In genomic region chr9:126722252-126722921, GRCh38 we compare ENCODE assay signal across 8 cellular contexts.
DNase-seq lines count a peak whose midpoint lies in the region; ATAC-seq and TF ChIP-seq lines count a peak whose summit lies in the region.

No MANE protein-coding gene starts in this region.

- no peaks in the 10 kb centered on the region for H3K36me3 ChIP-seq in adrenal gland (replicated peaks in 1 of 2)
- H3K36me3 ChIP-seq in iPS DF 6.9 (ENCODE audit: control insufficient read depth, insufficient read depth, low read length) = no peaks in the 10 kb centered on the region
- no peaks in the 10 kb centered on the region for H3K36me3 ChIP-seq in skeletal muscle tissue (ENCODE audit: control insufficient read depth in 3 of 3, insufficient read depth in 3 of 3, low read length in 3 of 3)

- no peak for TF ChIP-seq POLR2A in adrenal gland (IDR thresholded peaks at IDR 0.05)

- H3K27ac ChIP-seq in adrenal gland = peak overlapping the region in 3 of 5 donors; percentile 28 to 86 (median 80)
- H3K27ac ChIP-seq in iPS DF 6.9 (ENCODE audit: low read length) = no peak overlapping the region
- H3K27ac ChIP-seq in skeletal muscle tissue (ENCODE audit: low read depth, low read length) = peak overlapping the region; percentile 7

- intact Hi-C loops in adrenal gland (cut with DNase I) = no loop called here

- H3K9me3 Mint-ChIP-seq in T-cell = no peaks in the 10 kb centered on the region

- CTCF ChIA-PET in T-cell (lab: Charles Lee) = no interaction called here

- H3K4me1 Mint-ChIP-seq in T-cell = peaks cover 40 to 53% (median 45%) of the 10 kb centered on the region in 3 donors

- H3K27me3 Mint-ChIP-seq in T-cell = no peaks in the 10 kb centered on the region

- ATAC-seq in GM21526 (IDR thresholded peaks at IDR 0.05; ENCODE audit: low FRiP score, unreplicated experiment) (peak; percentile 76), T-cell (replicated peaks in 1 of 4) (peak; percentile 69 to 82 (median 70))

- TF ChIP-seq RAD21 in Ishikawa (IDR thresholded peaks at IDR 0.05; ENCODE audit: low read depth) = no peak

- H3K27me3 ChIP-seq in adrenal gland = no peaks in the 10 kb centered on the region
- no peaks in the 10 kb centered on the region; the same call in 1 of the 2 replicates for H3K27me3 ChIP-seq in iPS DF 6.9 (ENCODE audit: control insufficient read depth, insufficient read depth, low read length)
- H3K27me3 ChIP-seq in skeletal muscle tissue (ENCODE audit: control insufficient read depth in 3 of 3, insufficient read depth in 3 of 3, low read length in 3 of 3) = peaks cover 28 to 39% (median 32%) of the 10 kb centered on the region in 3 donors

- H3K27ac Mint-ChIP-seq in T-cell = peak overlapping the region; percentile 97

- H3K4me3 ChIP-seq in adrenal gland (peak overlapping the region in 3 of 4 donors; percentile 66 to 80 (median 66)), iPS DF 6.9 (ENCODE audit: low read length) (peak overlapping the region; percentile 52; the same call in 1 of the 2 replicates), skeletal muscle tissue (ENCODE audit: low read length in 3 of 3) (peak overlapping the region in 2 of 3 donors; percentile 35 to 40)

- H3K4me1 ChIP-seq in adrenal gland (replicated peaks in 1 of 2) = peaks cover 0 to 30% of the 10 kb centered on the region in 2 donors
- H3K4me1 ChIP-seq in iPS DF 6.9 (ENCODE audit: control insufficient read depth, insufficient read depth, low read length) = peaks cover 6% of the 10 kb centered on the region; the same call in 1 of the 2 replicates
- H3K4me1 ChIP-seq in skeletal muscle tissue (ENCODE audit: control insufficient read depth in 3 of 3, insufficient read depth in 3 of 3, low read length in 3 of 3) = peaks cover 0 to 3% (median 2%) of the 10 kb centered on the region in 3 donors

- DNase-seq in DMS114 treated with DMSO at 0.1 percent for 48 hours (lab: John Stamatoyannopoulos, UW; ENCODE audit: unreplicated experiment) (peak; percentile 51), T-cell (peak; percentile 57 to 92 (median 76)), adrenal gland (peak; percentile 44 to 92 (median 85)), iPS DF 6.9 (ENCODE audit: low read depth, low spot score) (no peak), C1 segment of cervical spinal cord (lab: John Stamatoyannopoulos, UW) (no peak)

- POLR2A ChIA-PET in T-cell (lab: Charles Lee) = no interaction called here

- H3K9me3 ChIP-seq in adrenal gland (replicated peaks in 1 of 3) (no peaks in the 10 kb centered on the region), iPS DF 6.9 (ENCODE audit: control insufficient read depth, insufficient read depth, low read length) (no peaks in the 10 kb centered on the region), skeletal muscle tissue (ENCODE audit: control insufficient read depth in 3 of 3, low read length in 3 of 3) (no peaks in the 10 kb centered on the region)

- H3K9ac ChIP-seq in skeletal muscle tissue (ENCODE audit: low read depth in 1 of 3, low read length in 3 of 3) = no peak overlapping the region

- H3K36me3 Mint-ChIP-seq in T-cell = no peaks in the 10 kb centered on the region

- no peak for TF ChIP-seq CTCF in adrenal gland (IDR thresholded peaks at IDR 0.05)

- no peak for TF ChIP-seq EP300 in Ishikawa (IDR thresholded peaks at IDR 0.05; ENCODE audit: borderline replicate concordance)

- peak overlapping the region; percentile 80 to 87 (median 86) for H3K4me3 Mint-ChIP-seq in T-cell

- WGBS in adrenal gland, 4 donors = 1 to 15% (median 2%) methylated on average over 4 to 45 of the region's 45 CpGs
- no CpG with 5 or more reads among the region's 45 CpGs for WGBS in iPS DF 6.9 (ENCODE audit: insufficient coverage, insufficient read length)

TF ChIP-seq in Ishikawa, 13 proteins besides CTCF, POLR2A, EP300 and RAD21:
- TF ChIP-seq TAF1 (IDR thresholded peaks at IDR 0.05; ENCODE audit: low read depth) = no peak
- no peak for TF ChIP-seq CEBPB (IDR thresholded peaks at IDR 0.05)
- no peak for TF ChIP-seq CREB1 (IDR thresholded peaks at IDR 0.05; ENCODE audit: low read depth)
- TF ChIP-seq, protein P1, sequence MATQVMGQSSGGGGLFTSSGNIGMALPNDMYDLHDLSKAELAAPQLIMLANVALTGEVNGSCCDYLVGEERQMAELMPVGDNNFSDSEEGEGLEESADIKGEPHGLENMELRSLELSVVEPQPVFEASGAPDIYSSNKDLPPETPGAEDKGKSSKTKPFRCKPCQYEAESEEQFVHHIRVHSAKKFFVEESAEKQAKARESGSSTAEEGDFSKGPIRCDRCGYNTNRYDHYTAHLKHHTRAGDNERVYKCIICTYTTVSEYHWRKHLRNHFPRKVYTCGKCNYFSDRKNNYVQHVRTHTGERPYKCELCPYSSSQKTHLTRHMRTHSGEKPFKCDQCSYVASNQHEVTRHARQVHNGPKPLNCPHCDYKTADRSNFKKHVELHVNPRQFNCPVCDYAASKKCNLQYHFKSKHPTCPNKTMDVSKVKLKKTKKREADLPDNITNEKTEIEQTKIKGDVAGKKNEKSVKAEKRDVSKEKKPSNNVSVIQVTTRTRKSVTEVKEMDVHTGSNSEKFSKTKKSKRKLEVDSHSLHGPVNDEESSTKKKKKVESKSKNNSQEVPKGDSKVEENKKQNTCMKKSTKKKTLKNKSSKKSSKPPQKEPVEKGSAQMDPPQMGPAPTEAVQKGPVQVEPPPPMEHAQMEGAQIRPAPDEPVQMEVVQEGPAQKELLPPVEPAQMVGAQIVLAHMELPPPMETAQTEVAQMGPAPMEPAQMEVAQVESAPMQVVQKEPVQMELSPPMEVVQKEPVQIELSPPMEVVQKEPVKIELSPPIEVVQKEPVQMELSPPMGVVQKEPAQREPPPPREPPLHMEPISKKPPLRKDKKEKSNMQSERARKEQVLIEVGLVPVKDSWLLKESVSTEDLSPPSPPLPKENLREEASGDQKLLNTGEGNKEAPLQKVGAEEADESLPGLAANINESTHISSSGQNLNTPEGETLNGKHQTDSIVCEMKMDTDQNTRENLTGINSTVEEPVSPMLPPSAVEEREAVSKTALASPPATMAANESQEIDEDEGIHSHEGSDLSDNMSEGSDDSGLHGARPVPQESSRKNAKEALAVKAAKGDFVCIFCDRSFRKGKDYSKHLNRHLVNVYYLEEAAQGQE (IDR thresholded peaks at IDR 0.05; ENCODE audit: low read depth) = no peak
- TF ChIP-seq MAX (IDR thresholded peaks at IDR 0.05) = peak; percentile 17; the same call in 1 of the 2 replicates
- no peak for TF ChIP-seq USF1 (IDR thresholded peaks at IDR 0.05)
- TF ChIP-seq EGR1 (IDR thresholded peaks at IDR 0.05) = 0 out of 2 replicates have a peak, but pooled peaks have one; percentile 9
- TF ChIP-seq FOXM1 (IDR thresholded peaks at IDR 0.05; ENCODE audit: borderline replicate concordance, low read depth) = no peak
- peak; percentile 5; the same call in 1 of the 2 replicates for TF ChIP-seq ZBTB7A (IDR thresholded peaks at IDR 0.05; ENCODE audit: low read depth)
- no peak for TF ChIP-seq TEAD4 (IDR thresholded peaks at IDR 0.05)
- peak; percentile 67 for TF ChIP-seq YY1 (IDR thresholded peaks at IDR 0.05; ENCODE audit: low read depth)
- no peak for TF ChIP-seq NFIC (IDR thresholded peaks at IDR 0.05)
- no peak; the same call in 1 of the 2 replicates for TF ChIP-seq TCF12 (IDR thresholded peaks at IDR 0.05; ENCODE audit: low read depth)

Comparison
In these comparisons a context has a peak if more than half of its experiments do, and no peak if none do; other contexts are left out.
1. DNase-seq: peak in DMS114 treated with DMSO at 0.1 percent for 48 hours (single experiment), T-cell (34 of 34) and adrenal gland (7 of 7); none in iPS DF 6.9 (single experiment) and C1 segment of cervical spinal cord (0 of 14).
2. Peak in every context shown above with its lines, with median percentiles within 50 percentile points of each other: H3K4me3 ChIP-seq.